Comparison of ENCODE assay signal across 9 cellular contexts in the genomic region with DNA sequence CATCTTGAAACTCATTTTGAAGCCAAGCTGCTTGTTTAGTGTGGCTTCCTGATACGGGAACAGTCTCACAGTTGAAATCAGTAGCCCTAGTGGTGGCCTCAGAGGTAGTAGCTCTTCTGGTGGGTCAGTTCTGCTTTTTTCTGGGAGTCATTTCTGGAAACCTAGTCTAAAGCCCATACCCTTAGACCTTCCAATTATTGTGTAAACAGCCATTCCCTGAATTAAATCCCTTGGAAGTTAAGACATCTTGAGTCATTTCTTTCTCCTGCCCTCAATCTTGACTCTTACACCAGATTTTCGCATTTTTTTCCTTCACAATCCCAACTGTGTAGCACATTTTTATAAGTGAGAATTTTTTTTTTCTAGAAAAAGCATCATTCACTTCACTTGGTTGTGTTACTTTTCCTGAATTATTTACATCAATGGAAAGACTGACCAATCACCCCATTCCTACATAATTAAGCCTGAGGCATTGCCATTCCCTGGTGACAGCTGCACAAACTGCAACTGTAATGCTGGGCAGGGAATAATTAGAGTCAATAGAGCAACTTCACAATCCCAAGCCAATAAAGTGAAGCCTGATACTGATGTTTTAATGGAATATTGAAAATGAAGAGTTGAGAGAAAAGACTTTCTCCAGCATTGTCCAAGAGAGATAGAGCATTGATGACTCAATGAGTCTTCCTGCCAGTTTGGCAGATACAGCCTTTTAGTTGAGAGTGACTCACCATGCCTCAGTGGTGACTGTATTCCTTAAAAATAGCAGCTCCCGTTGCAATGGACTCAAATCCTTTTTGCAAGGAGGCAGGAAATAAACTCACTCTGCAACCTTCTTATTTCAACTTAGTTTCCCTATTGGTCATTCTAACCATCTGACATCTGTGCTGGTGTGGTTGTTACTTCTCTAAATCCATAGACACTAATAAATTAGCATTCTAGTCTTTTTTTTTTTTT. TPM values are rescaled to one million over a fixed set of nuclear protein-coding genes. Genes with fewer than 3 reads are reported as not detected.
A peak's percentile ranks its signal among the peaks of the same experiment; 100 is the strongest.
DNase-seq lines count a peak whose midpoint lies in the region; ATAC-seq, FAIRE-seq and TF ChIP-seq lines count a peak whose summit lies in the region.
"Had no signal": no experiment of that assay in that cellular context is flagged by ENCODE, and none has a peak within 500 bp of the region (broad histone marks: within the 10 kb centered on the region; RNA-seq: fewer than 3 reads in every experiment).

No MANE protein-coding gene starts in this region.

- H3K27me3 Mint-ChIP-seq in activated CD4-positive, alpha-beta T cell treated with anti-CD3 and anti-CD28 coated beads for 36 hours = no peaks in the 10 kb centered on the region
- H3K27me3 Mint-ChIP-seq in activated T-helper 2 cell treated with anti-CD3 and anti-CD28 coated beads, Interferon-gamma antibody, Interleukin-2, Interleukin-4, amounts not matched to agents 10 μg/mL and 5 μg/mL and 100 μg/mL, durations not matched to agents 14 hours and 24 hours and 36 hours (ENCODE audit: low read depth) = no peaks in the 10 kb centered on the region

- H2AFZ ChIP-seq in GM12878 (ENCODE audit: control insufficient read depth, low read depth, low read length) = no peak overlapping the region; the same call in 1 of the 2 replicates

- H3K4me3 ChIP-seq in HUES48 (ENCODE audit: low read depth, low read length) (no peak overlapping the region), GM12878 (no peak overlapping the region), aorta (ENCODE audit: low read length in 2 of 2) (no peak overlapping the region)

- H3K27me3 ChIP-seq in HUES48 (ENCODE audit: control insufficient read depth, insufficient read depth, low read length) = no peaks in the 10 kb centered on the region
- no peaks in the 10 kb centered on the region for H3K27me3 ChIP-seq in GM12878 (replicated peaks in 1 of 2; ENCODE audit: control insufficient read depth in 2 of 2, insufficient read depth in 2 of 2, low read length in 1 of 2)
- no peaks in the 10 kb centered on the region for H3K27me3 ChIP-seq in aorta (ENCODE audit: control insufficient read depth in 1 of 2, insufficient read depth in 2 of 2, low read length in 1 of 2)

- no peak overlapping the region for H3K4me2 ChIP-seq in GM12878 (ENCODE audit: control insufficient read depth, insufficient read depth)

- SMC1A ChIA-PET in GM12878 (lab: Charles Lee; ENCODE audit: uncharacterized antibody, unreplicated experiment) = interaction anchor here (0.9 to 1.6 kb wide), 3 partner anchors 11 to 73 kb away, joined by 3 to 4 read pairs (median 3); no protein-coding TSS in a partner anchor

- POLR2A ChIA-PET in activated CD4-positive, alpha-beta T cell treated with anti-CD3 and anti-CD28 coated beads for 36 hours (lab: Charles Lee) = interaction anchor here (0.7 kb wide), 1 partner anchor 12 kb away, joined by 3 read pairs; no protein-coding TSS in a partner anchor
- POLR2A ChIA-PET in GM12878 (lab: Charles Lee) = interaction anchor here (0.6 to 1.1 kb wide), 2 partner anchors 12 to 49 kb away, joined by 5 read pairs; no protein-coding TSS in a partner anchor

- no peak for TF ChIP-seq RAD21 in GM12878 (IDR thresholded peaks at IDR 0.05; ENCODE audit: insufficient read depth, low read depth, low read length)

- H3K9me3 ChIP-seq in HUES48 (ENCODE audit: control insufficient read depth, insufficient read depth, low read length) (no peaks in the 10 kb centered on the region), GM12878 (replicated peaks; ENCODE audit: control insufficient read depth, insufficient read depth, low read length) (no peaks in the 10 kb centered on the region), aorta (ENCODE audit: control insufficient read depth, low read length) (no peaks in the 10 kb centered on the region)

- WGBS in GM12878 (ENCODE audit: insufficient coverage, insufficient replicate concordance, low lambda C conversion rate, missing lambda C conversion rate) = 33% methylated on average over 3 of the region's 3 CpGs
- 39 to 45% methylated on average over 3 of the region's 3 CpGs for WGBS in aorta, 2 donors

- no peak for TF ChIP-seq CTCF in GM12878 (IDR thresholded peaks at IDR 0.05 in 2 of 3, conservative IDR thresholded peaks at IDR 0.05 in 1 of 3; ENCODE audit: control insufficient read depth in 2 of 3, extremely low read depth in 1 of 3, insufficient read depth in 1 of 3, low read depth in 3 of 3, low read length in 3 of 3)

- TF ChIP-seq EP300 in GM12878 (IDR thresholded peaks at IDR 0.05; ENCODE audit: borderline replicate concordance in 1 of 2, control insufficient read depth in 1 of 2, low read depth in 2 of 2, low read length in 2 of 2) = no peak

- H4K20me1 ChIP-seq in GM12878 (ENCODE audit: control insufficient read depth, insufficient read depth) = no peaks in the 10 kb centered on the region

- H3K4me3 Mint-ChIP-seq in activated CD4-positive, alpha-beta T cell treated with anti-CD3 and anti-CD28 coated beads for 36 hours = no peak overlapping the region
- H3K4me3 Mint-ChIP-seq in activated T-helper 2 cell treated with anti-CD3 and anti-CD28 coated beads, Interferon-gamma antibody, Interleukin-2, Interleukin-4, amounts not matched to agents 10 μg/mL and 5 μg/mL and 100 μg/mL, durations not matched to agents 14 hours and 24 hours and 36 hours (ENCODE audit: low read depth) = no peak overlapping the region

- H3K36me3 ChIP-seq in HUES48 (ENCODE audit: control insufficient read depth, insufficient read depth, low read length) (no peaks in the 10 kb centered on the region), GM12878 (ENCODE audit: control insufficient read depth in 2 of 2, insufficient read depth in 2 of 2, low read length in 1 of 2) (no peaks in the 10 kb centered on the region), aorta (ENCODE audit: control insufficient read depth in 1 of 2, insufficient read depth in 2 of 2, low read length in 1 of 2) (no peaks in the 10 kb centered on the region)

- no TSS peak for BruUV-seq in GM12878 (replicated peaks; lab: Mats Ljungman, UMichigan)

- H3K79me2 ChIP-seq in GM12878 (ENCODE audit: control insufficient read depth, insufficient read depth, low read length) = no peaks in the 10 kb centered on the region

- RAD21 ChIA-PET in GM12878 (lab: Charles Lee; ENCODE audit: unreplicated experiment) = no interaction called here

- intact Hi-C loops in activated CD4-positive, alpha-beta T cell treated with anti-CD3 and anti-CD28 coated beads for 36 hours (cut with DNase I, micrococcal nuclease) = no loop called here
- intact Hi-C loops in GM12878 (cut with micrococcal nuclease; ENCODE audit: unreplicated experiment) = no loop called here
- intact Hi-C loops in left colon (cut with DNase I, micrococcal nuclease) = no loop called here
- intact Hi-C loops in aorta (cut with DNase I) = loop anchor here (2.0 to 10.0 kb wide), 3 partner anchors 59 to 142 kb away; a partner anchor contains a TSS
- intact Hi-C loops in activated T-helper 2 cell treated with anti-CD3 and anti-CD28 coated beads, Interferon-gamma antibody, Interleukin-2, Interleukin-4, amounts not matched to agents 10 μg/mL and 5 μg/mL and 100 μg/mL, durations not matched to agents 14 hours and 24 hours and 36 hours (cut with micrococcal nuclease) = no loop called here

- TF ChIP-seq POLR2A in GM12878 (IDR thresholded peaks at IDR 0.05; ENCODE audit: low read depth, low read length) = no peak

- DNase-seq in activated CD4-positive, alpha-beta T cell treated with anti-CD3 and anti-CD28 coated beads for 36 hours = no peak
- DNase-seq in activated CD4-positive, alpha-beta T cell treated with anti-CD3 and anti-CD28 coated beads, Interleukin-2, amount 50 U/mL, for 48 hours = no peak
- DNase-seq in GM12878 (ENCODE audit: low read depth, low spot score) = no peak
- no peak for DNase-seq in left colon
- peak in 1 of 2 donors; percentile 62 for DNase-seq in aorta
- DNase-seq in activated T-helper 2 cell treated with anti-CD3 and anti-CD28 coated beads, Interferon-gamma antibody, Interleukin-2, Interleukin-4, amounts not matched to agents 10 μg/mL and 5 μg/mL and 100 μg/mL, durations not matched to agents 14 hours and 24 hours and 36 hours (ENCODE audit: low spot score) = no peak

- H3K4me1 Mint-ChIP-seq in activated CD4-positive, alpha-beta T cell treated with anti-CD3 and anti-CD28 coated beads for 36 hours = peaks cover 15% of the 10 kb centered on the region
- H3K4me1 Mint-ChIP-seq in activated T-helper 2 cell treated with anti-CD3 and anti-CD28 coated beads, Interferon-gamma antibody, Interleukin-2, Interleukin-4, amounts not matched to agents 10 μg/mL and 5 μg/mL and 100 μg/mL, durations not matched to agents 14 hours and 24 hours and 36 hours (ENCODE audit: low read depth) = peaks cover 8% of the 10 kb centered on the region

- H3K4me1 ChIP-seq in HUES48 (ENCODE audit: control insufficient read depth, insufficient read depth, low read length) (no peaks in the 10 kb centered on the region), GM12878 (ENCODE audit: control insufficient read depth, insufficient read depth, low read length) (peaks cover 8% of the 10 kb centered on the region; the same call in 1 of the 2 replicates), aorta (ENCODE audit: control insufficient read depth in 1 of 2, insufficient read depth in 2 of 2, low read length in 2 of 2) (peaks cover 0 to 2% of the 10 kb centered on the region in 2 donors)

- H3K9ac ChIP-seq in HUES48 (ENCODE audit: low read depth, low read length) (no peak overlapping the region), GM12878 (ENCODE audit: control insufficient read depth, insufficient read depth, low read length) (no peak overlapping the region)

- ATAC-seq in activated CD4-positive, alpha-beta T cell treated with anti-CD3 and anti-CD28 coated beads for 36 hours = peak; percentile 87
- ATAC-seq in GM12878 (peak; percentile 72), left colon (peak; percentile 27), aorta (ENCODE audit: low FRiP score) (peak; percentile 90), GM21737 (IDR thresholded peaks at IDR 0.05; ENCODE audit: unreplicated experiment) (no peak)

- in situ Hi-C loops in GM12878 (cut with MboI) = no loop called here

- no peaks in the 10 kb centered on the region for H3K9me3 Mint-ChIP-seq in activated CD4-positive, alpha-beta T cell treated with anti-CD3 and anti-CD28 coated beads for 36 hours (ENCODE audit: low read depth)
- H3K9me3 Mint-ChIP-seq in activated T-helper 2 cell treated with anti-CD3 and anti-CD28 coated beads, Interferon-gamma antibody, Interleukin-2, Interleukin-4, amounts not matched to agents 10 μg/mL and 5 μg/mL and 100 μg/mL, durations not matched to agents 14 hours and 24 hours and 36 hours = no peaks in the 10 kb centered on the region

- peaks cover 16% of the 10 kb centered on the region for H3K36me3 Mint-ChIP-seq in activated CD4-positive, alpha-beta T cell treated with anti-CD3 and anti-CD28 coated beads for 36 hours (ENCODE audit: low read depth)
- H3K36me3 Mint-ChIP-seq in activated T-helper 2 cell treated with anti-CD3 and anti-CD28 coated beads, Interferon-gamma antibody, Interleukin-2, Interleukin-4, amounts not matched to agents 10 μg/mL and 5 μg/mL and 100 μg/mL, durations not matched to agents 14 hours and 24 hours and 36 hours (ENCODE audit: low read depth) = peaks cover 8% of the 10 kb centered on the region

- H3K27ac ChIP-seq in HUES48 (ENCODE audit: low read depth, low read length) = peak overlapping the region; percentile 68
- no peak overlapping the region for H3K27ac ChIP-seq in GM12878 (ENCODE audit: control insufficient read depth, insufficient read depth)
- H3K27ac ChIP-seq in aorta (ENCODE audit: low read depth in 1 of 2, low read length in 2 of 2) = peak overlapping the region; percentile 33 to 53
- H3K27ac ChIP-seq: C4-2B had no signal

- CTCF ChIA-PET in activated CD4-positive, alpha-beta T cell treated with anti-CD3 and anti-CD28 coated beads for 36 hours (lab: Charles Lee) = interaction anchor here (0.8 to 1.1 kb wide), 4 partner anchors 10 to 195 kb away, joined by 3 read pairs; no protein-coding TSS in a partner anchor
- CTCF ChIA-PET in GM12878 (lab: Yijun Ruan, JAX) = interaction anchor here (0.7 to 1.4 kb wide), 4 partner anchors 11 to 191 kb away, joined by 3 read pairs; no protein-coding TSS in a partner anchor

- no peak overlapping the region for H3K27ac Mint-ChIP-seq in activated CD4-positive, alpha-beta T cell treated with anti-CD3 and anti-CD28 coated beads for 36 hours
- no peak overlapping the region for H3K27ac Mint-ChIP-seq in activated T-helper 2 cell treated with anti-CD3 and anti-CD28 coated beads, Interferon-gamma antibody, Interleukin-2, Interleukin-4, amounts not matched to agents 10 μg/mL and 5 μg/mL and 100 μg/mL, durations not matched to agents 14 hours and 24 hours and 36 hours

- no peak for FAIRE-seq in GM12878 (lab: Jason Lieb, UNC)

RNA-seq across cellular contexts. Expression of a gene that starts 13.0 kb away (rescaled TPM):
- 10 to 100 TPM; 10.4 to 15.4 TPM for total RNA-seq in activated CD4-positive, alpha-beta T cell treated with anti-CD3 and anti-CD28 coated beads for 36 hours
- total RNA-seq in GM12878 (2013; cell fraction: nucleolus; rRNA removed) = 28.9 and 30.0 TPM in 2 replicates
- total RNA-seq in GM12878 (2014; rRNA removed) (7.4 and 7.6 TPM in 2 replicates), GM12878 (2014; rRNA removed; fragmentation: Illumina TruSeq; extraction: Trizol) (7.1 and 7.8 TPM in 2 replicates), GM12878 (2021) (7.1 and 7.2 TPM in 2 replicates), left colon (10 to 100 TPM; 11.1 to 17.7 TPM), aorta (1 to 10 TPM; 5.6 to 9.4 TPM)
- 3.0 TPM for polyA plus RNA-seq in GM12878 (2011; ENCODE audit: low read depth)
- polyA plus RNA-seq in GM12878 (2011; rRNA removed) (15.8 and 20.8 TPM in 2 replicates), GM12878 (2014; fragmentation: Illumina TruSeq; extraction: Trizol) (5.8 and 6.6 TPM in 2 replicates), GM12878 (2014; fragmentation: Nextera tagmentation; extraction: Ambion mirVana) (1 to 10 TPM; 2.8 to 2.9 TPM), GM12878 (2014; rRNA removed) (5.1 and 5.5 TPM in 2 replicates), GM12878 (2016; fragmentation: Nextera tagmentation; extraction: Ambion mirVana) (1 to 10 TPM; 8.1 to 8.6 TPM), aorta (1 to 10 TPM; 3.3 to 5.3 TPM)
- polyA plus RNA-seq in GM12878 (2011; cell fraction: cytosol; rRNA removed) = 4.5 and 5.0 TPM in 2 replicates
- polyA plus RNA-seq in GM12878 (2011; cell fraction: nucleus; rRNA removed) = 9.2 and 12.3 TPM in 2 replicates
- 3.9 and 4.2 TPM in 2 replicates for polyA plus RNA-seq in GM12878 (2012)
- polyA minus RNA-seq in GM12878 (2011; rRNA and poly(A)+ RNA removed) = 11.1 and 17.1 TPM in 2 replicates
- 5.5 and 6.5 TPM in 2 replicates for polyA minus RNA-seq in GM12878 (2011; cell fraction: cytosol; rRNA and poly(A)+ RNA removed)
- polyA minus RNA-seq in GM12878 (2011; cell fraction: nucleus; rRNA and poly(A)+ RNA removed) = 15.6 and 23.2 TPM in 2 replicates
- total RNA-seq in activated T-helper 2 cell treated with anti-CD3 and anti-CD28 coated beads, Interferon-gamma antibody, Interleukin-2, Interleukin-4, amounts not matched to agents 10 μg/mL and 5 μg/mL and 100 μg/mL, durations not matched to agents 14 hours and 24 hours and 36 hours = 13.4 TPM in 2 replicates

Comparison
In these comparisons a context has a peak if more than half of its experiments do, and no peak if none do; other contexts are left out.
1. intact Hi-C loops: an anchor here in aorta (2.0 to 10.0 kb wide); none called in activated CD4-positive, alpha-beta T cell treated with anti-CD3 and anti-CD28 coated beads for 36 hours, GM12878, left colon and activated T-helper 2 cell treated with anti-CD3 and anti-CD28 coated beads, Interferon-gamma antibody, Interleukin-2, Interleukin-4, amounts not matched to agents 10 μg/mL and 5 μg/mL and 100 μg/mL, durations not matched to agents 14 hours and 24 hours and 36 hours.